ENCODE assay signal across 35 cellular contexts in the genomic region with DNA sequence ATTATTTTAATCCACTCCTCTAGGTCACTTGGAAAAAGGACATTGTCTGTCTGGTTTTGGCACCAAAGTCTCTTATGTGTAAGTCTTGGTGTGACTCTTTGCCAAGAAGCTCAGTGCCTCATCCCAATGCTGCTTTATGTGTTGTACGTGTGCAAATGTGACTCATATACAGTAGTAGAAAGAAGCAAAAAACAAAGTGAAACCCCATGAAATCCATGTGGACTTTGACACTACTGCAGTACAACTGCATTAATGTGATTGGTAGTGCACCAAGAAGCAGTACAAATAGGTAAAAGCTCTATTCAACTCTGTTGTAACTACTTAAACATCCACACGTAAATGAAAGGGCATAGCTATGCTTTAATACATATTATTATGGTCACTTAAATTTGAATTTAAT. TPM values are rescaled to one million over a fixed set of nuclear protein-coding genes. Genes with fewer than 3 reads are reported as not detected.
"Had no signal": no experiment of that assay in that cellular context is flagged by ENCODE, and none has a peak within 500 bp of the region (broad histone marks: within the 10 kb centered on the region; RNA-seq: fewer than 3 reads in every experiment).

No MANE protein-coding gene starts in this region.

- H3K36me3 ChIP-seq: MG63 had no signal

- DNase-seq: Karpas-422, Kasumi-1, MG63, MM.1S, MV-4-11, NCI-H1048, NCI-H1092, NCI-H1092 treated with DMSO at 0.1 percent for 48 hours, NCI-H1105, NCI-H1105 treated with DMSO at 0.1 percent for 48 hours, NCI-H1417, NCI-H1417 treated with DMSO at 0.1 percent for 48 hours, NCI-H1436, NCI-H1436 treated with DMSO at 0.1 percent for 48 hours, NCI-H146, NCI-H1694, NCI-H1694 treated with DMSO at 0.1 percent for 48 hours, NCI-H187, NCI-H187 treated with DMSO at 0.1 percent for 48 hours, NCI-H1930, NCI-H2029, NCI-H2029 treated with DMSO at 0.1 percent for 48 hours, NCI-H2081, NCI-H2081 treated with DMSO at 0.1 percent for 48 hours, NCI-H2107, NCI-H2171, NCI-H2171 treated with DMSO at 0.1 percent for 48 hours, NCI-H2227 treated with DMSO at 0.1 percent for 48 hours, NCI-H226, NCI-H345, NCI-H446, NCI-H446 treated with DMSO at 0.1 percent for 48 hours, NCI-H510A, NCI-H510A treated with DMSO at 0.1 percent for 48 hours had no signal

- H3K4me3 ChIP-seq: MG63 had no signal

- H3K27me3 ChIP-seq: MG63 had no signal

- H3K9me3 ChIP-seq: MG63 had no signal

RNA-seq across cellular contexts. Expression of a gene that starts 59.6 kb away (rescaled TPM):
- total RNA-seq: MCF 10A had no signal
